8 cellular contexts compared by ENCODE assay signal in genomic region chr2:85813978-85814801, GRCh38.
A peak's percentile ranks its signal among the peaks of the same experiment; 100 is the strongest.
DNase-seq lines count a peak whose midpoint lies in the region; ATAC-seq, FAIRE-seq and TF ChIP-seq lines count a peak whose summit lies in the region.

No MANE protein-coding gene starts in this region.

- no peak overlapping the region for H3K56ac ChIP-seq in H1 (replicated peaks; ENCODE audit: insufficient read length, low read depth, low read length)

- H2BK5ac ChIP-seq in H1 (ENCODE audit: low read depth, low read length), result no peak overlapping the region
- no peak overlapping the region for H2BK5ac ChIP-seq in mesenchymal stem cell (ENCODE audit: low read depth, low read length, poor library complexity, severe bottlenecking)

- TF ChIP-seq EP300 in H1 (IDR thresholded peaks at IDR 0.05; ENCODE audit: borderline replicate concordance in 1 of 2, low read depth in 2 of 2, low read length in 2 of 2), result no peak

- no peaks in the 10 kb centered on the region for H3K79me2 ChIP-seq in H1 (ENCODE audit: control insufficient read depth in 1 of 2, insufficient read depth in 2 of 2, low read length in 2 of 2)

- H3K9me3 ChIP-seq in NT2/D1 (ENCODE audit: insufficient read depth, low read length), result no peaks in the 10 kb centered on the region
- no peaks in the 10 kb centered on the region for H3K9me3 ChIP-seq in H1 (ENCODE audit: insufficient read depth in 2 of 2, low read depth in 1 of 2, low read length in 1 of 2)
- no peaks in the 10 kb centered on the region for H3K9me3 ChIP-seq in mesenchymal stem cell (ENCODE audit: control insufficient read depth, low read length)

- no peak overlapping the region for H2BK20ac ChIP-seq in H1 (ENCODE audit: low read length)

- H3K23me2 ChIP-seq in H1 (ENCODE audit: low read depth, low read length), result no peaks in the 10 kb centered on the region

- no peak overlapping the region for H3K4ac ChIP-seq in H1 (replicated peaks; ENCODE audit: insufficient read length, low read depth, low read length)
- no peak overlapping the region for H3K4ac ChIP-seq in mesenchymal stem cell (ENCODE audit: low read depth in 1 of 2, low read length in 2 of 2)

- FAIRE-seq in HTR-8/SVneo (lab: Jason Lieb, UNC) (peak; percentile 98), H1 (lab: Jason Lieb, UNC) (no peak)

- H2AK5ac ChIP-seq in H1 (ENCODE audit: low read depth, low read length), result no peak overlapping the region
- H2AK5ac ChIP-seq in mesenchymal stem cell (ENCODE audit: low read length, severe bottlenecking), result no peak overlapping the region

- H4K20me1 ChIP-seq in H1 (replicated peaks in 1 of 2; ENCODE audit: control insufficient read depth in 1 of 2, insufficient read depth in 2 of 2, low read length in 2 of 2), result no peaks in the 10 kb centered on the region

- H2BK120ac ChIP-seq in H1 (replicated peaks; ENCODE audit: low read depth, low read length) (no peak overlapping the region), mesenchymal stem cell (ENCODE audit: low read depth, low read length) (no peak overlapping the region)

- H3K9ac ChIP-seq in NT2/D1 (ENCODE audit: insufficient read length, low read depth) (no peak overlapping the region), H1 (replicated peaks in 1 of 4; ENCODE audit: extremely low read depth in 1 of 4, low read depth in 3 of 4, low read length in 3 of 4) (no peak overlapping the region), mesenchymal stem cell (ENCODE audit: low read length) (no peak overlapping the region)

- H2AFZ ChIP-seq in H1 (ENCODE audit: low read length) (peak overlapping the region; percentile 47; the same call in 1 of the 2 replicates), mesenchymal stem cell (ENCODE audit: low read depth, low read length) (no peak overlapping the region)

- DNase-seq in ELR (ENCODE audit: low read depth), result peak; percentile 88
- peak; percentile 94 for DNase-seq in HTR-8/SVneo (ENCODE audit: insufficient read length, low spot score)
- DNase-seq in NT2/D1 (ENCODE audit: low read depth, low spot score), result peak; percentile 84
- DNase-seq in activated CD8-positive, alpha-beta memory T cell treated with anti-CD3 and anti-CD28 coated beads for 48 hours (ENCODE audit: low read depth in 2 of 3, low spot score in 2 of 3), result peak; percentile 57 to 85 (median 81)
- DNase-seq in H1 (ENCODE audit: low read depth in 1 of 2, low spot score in 2 of 2), result peak; percentile 81 to 97
- DNase-seq in mesenchymal stem cell, result peak; percentile 80
- DNase-seq in stimulated activated CD8-positive, alpha-beta memory T cell treated with anti-CD3 and anti-CD28 coated beads, Interleukin-15, amount 100 ng/mL, for 4 hours (ENCODE audit: low read depth in 2 of 2), result peak; percentile 44 to 55

- H3K79me1 ChIP-seq in H1 (ENCODE audit: low read depth, low read length) (no peaks in the 10 kb centered on the region), mesenchymal stem cell (replicated peaks; ENCODE audit: low read length, poor library complexity, severe bottlenecking) (no peaks in the 10 kb centered on the region)

- no peak overlapping the region for H4K8ac ChIP-seq in H1 (ENCODE audit: extremely low read depth, insufficient read depth, low read length)
- no peak overlapping the region for H4K8ac ChIP-seq in mesenchymal stem cell (ENCODE audit: low read length)

- no peak for TF ChIP-seq POLR2A in H1 (IDR thresholded peaks at IDR 0.05; ENCODE audit: control extremely low read depth in 1 of 2, low read depth in 2 of 2, low read length in 2 of 2)

- POLR2A ChIA-PET in H1 (lab: Charles Lee; ENCODE audit: partially characterized antibody), result interaction anchor here (1.1 to 1.7 kb wide), 2 partner anchors 61 to 63 kb away, joined by 3 read pairs; partner anchors contain the start of gene ATOH8

- 41% methylated on average over 13 of the region's 13 CpGs; no CpG with 5 or more reads in 1 of the 2 experiments for WGBS in H1 (ENCODE audit: extremely low coverage in 1 of 2, insufficient coverage in 1 of 2, insufficient read length in 1 of 2, insufficient replicate concordance in 2 of 2, low coverage in 1 of 2, low lambda C conversion rate in 2 of 2, missing lambda C conversion rate in 1 of 2), 2 experiments
- WGBS in mesenchymal stem cell, result 37% methylated on average over 13 of the region's 13 CpGs

- no peak overlapping the region for H3K4me2 ChIP-seq in H1 (ENCODE audit: insufficient read depth in 1 of 2, low read depth in 2 of 2, low read length in 2 of 2)
- H3K4me2 ChIP-seq in mesenchymal stem cell (ENCODE audit: low read length, poor library complexity, severe bottlenecking), result no peak overlapping the region

- H3K36me3 ChIP-seq in NT2/D1 (ENCODE audit: insufficient read depth, insufficient read length, low read length), result no peaks in the 10 kb centered on the region
- H3K36me3 ChIP-seq in H1 (ENCODE audit: control insufficient read depth in 2 of 4, insufficient read depth in 4 of 4, low read length in 3 of 4), result no peaks in the 10 kb centered on the region
- no peaks in the 10 kb centered on the region for H3K36me3 ChIP-seq in mesenchymal stem cell (ENCODE audit: control insufficient read depth in 1 of 2, insufficient read depth in 2 of 2, low read depth in 1 of 2, low read length in 2 of 2)

- TF ChIP-seq RAD21 in H1 (IDR thresholded peaks at IDR 0.05 in 1 of 2, conservative IDR thresholded peaks at IDR 0.05 in 1 of 2; ENCODE audit: low read depth in 2 of 2, low read length in 2 of 2), result peak; percentile 97 to 98

- H3K14ac ChIP-seq in H1 (ENCODE audit: insufficient read length) (no peak overlapping the region), mesenchymal stem cell (ENCODE audit: low read length in 2 of 2) (no peak overlapping the region)

- H3K18ac ChIP-seq in H1 (ENCODE audit: extremely low read depth, low read length) (no peak overlapping the region), mesenchymal stem cell (ENCODE audit: low read depth in 1 of 2, low read length in 2 of 2) (no peak overlapping the region)

- H3K4me3 ChIP-seq in NT2/D1 (ENCODE audit: insufficient read length, low read depth), result no peak overlapping the region
- H3K4me3 ChIP-seq in H1 (ENCODE audit: extremely low read depth in 1 of 4, insufficient read depth in 2 of 4, low read depth in 3 of 4, low read length in 4 of 4), result no peak overlapping the region
- no peak overlapping the region for H3K4me3 ChIP-seq in mesenchymal stem cell (ENCODE audit: insufficient read depth in 1 of 2, low read depth in 1 of 2, low read length in 2 of 2)

- H3K4me1 ChIP-seq in NT2/D1 (ENCODE audit: insufficient read depth, insufficient read length) (no peaks in the 10 kb centered on the region), H1 (replicated peaks in 1 of 4; ENCODE audit: control insufficient read depth in 3 of 4, insufficient read depth in 4 of 4, low read length in 3 of 4) (no peaks in the 10 kb centered on the region; a peak in 4 of 7 replicates), mesenchymal stem cell (ENCODE audit: control insufficient read depth, insufficient read depth, low read depth, low read length) (no peaks in the 10 kb centered on the region)

- H4K91ac ChIP-seq in H1 (replicated peaks; ENCODE audit: insufficient read length, low read length) (no peak overlapping the region), mesenchymal stem cell (ENCODE audit: low read length) (no peak overlapping the region)

- no peak overlapping the region for H2BK15ac ChIP-seq in H1 (ENCODE audit: low read length)
- no peak overlapping the region for H2BK15ac ChIP-seq in mesenchymal stem cell (ENCODE audit: low read depth, poor library complexity, severe bottlenecking)

- no peak overlapping the region for H3K23ac ChIP-seq in H1 (ENCODE audit: insufficient read length)
- no peak overlapping the region for H3K23ac ChIP-seq in mesenchymal stem cell (ENCODE audit: low read length in 2 of 2)

- H4K5ac ChIP-seq in H1 (ENCODE audit: insufficient read length, low read depth, low read length), result no peak overlapping the region

- H3K27ac ChIP-seq in H1 (ENCODE audit: low read depth, low read length), result no peak overlapping the region
- H3K27ac ChIP-seq in mesenchymal stem cell (ENCODE audit: low read length, poor library complexity, severe bottlenecking), result no peak overlapping the region

- ATAC-seq in GM18861 (IDR thresholded peaks at IDR 0.05; ENCODE audit: unreplicated experiment), result no peak

- TF ChIP-seq CTCF in H1 (IDR thresholded peaks at IDR 0.05; ENCODE audit: control extremely low read depth in 1 of 3, insufficient read depth in 1 of 3, low read depth in 1 of 3, low read length in 3 of 3), result peak; percentile 95 to 99 (median 99)

- H2BK12ac ChIP-seq in H1 (ENCODE audit: low read depth, low read length) (no peak overlapping the region), mesenchymal stem cell (ENCODE audit: low read length in 2 of 2) (peak overlapping the region in 1 of 2 experiments; percentile 75)

- CTCF ChIA-PET in H1 (lab: Charles Lee; ENCODE audit: partially characterized antibody), result interaction anchor here (0.6 to 11.2 kb wide), 47 partner anchors 9 to 271 kb away, joined by 3 to 128 read pairs (median 6); partner anchors contain the start of genes ATOH8 and GNLY

- H3K27me3 ChIP-seq in NT2/D1 (ENCODE audit: insufficient read depth, insufficient read length) (no peaks in the 10 kb centered on the region), H1 (replicated peaks in 1 of 4; ENCODE audit: control insufficient read depth in 3 of 4, extremely low read depth in 1 of 4, insufficient read depth in 3 of 4, low read length in 3 of 4) (no peaks in the 10 kb centered on the region; a peak in 1 of 7 replicates), mesenchymal stem cell (ENCODE audit: control insufficient read depth in 1 of 2, insufficient read depth in 1 of 2, low read length in 2 of 2) (peaks cover 7 to 26% of the 10 kb centered on the region in 2 experiments)

TF ChIP-seq in H1, 55 proteins besides CTCF, POLR2A, EP300 and RAD21 (continues in another document):
- TF ChIP-seq NANOG (IDR thresholded peaks at IDR 0.05; ENCODE audit: insufficient read depth, low read depth, low read length, poor library complexity, severe bottlenecking), result no peak
- TF ChIP-seq CREB1 (IDR thresholded peaks at IDR 0.05), result peak; percentile 14; the same call in 1 of the 2 replicates
- no peak for TF ChIP-seq JUN (IDR thresholded peaks at IDR 0.05; ENCODE audit: low read depth, low read length)
- TF ChIP-seq SP1 (IDR thresholded peaks at IDR 0.05; ENCODE audit: low read depth, low read length), result no peak
- no peak for TF ChIP-seq ATF3 (IDR thresholded peaks at IDR 0.05; ENCODE audit: insufficient read depth, low read depth, low read length)
- no peak for TF ChIP-seq EGR1 (IDR thresholded peaks at IDR 0.05; ENCODE audit: borderline replicate concordance, low read depth, low read length)
- TF ChIP-seq HDAC2 (IDR thresholded peaks at IDR 0.05; ENCODE audit: borderline replicate concordance in 1 of 2, low read depth in 2 of 2, low read length in 2 of 2), result no peak
- TF ChIP-seq EZH2 (IDR thresholded peaks at IDR 0.05; ENCODE audit: low read depth, low read length, severe bottlenecking), result no peak
- TF ChIP-seq KDM5A (IDR thresholded peaks at IDR 0.05; ENCODE audit: low read length), result no peak
- TF ChIP-seq FOSL1 (IDR thresholded peaks at IDR 0.05; ENCODE audit: insufficient read depth, low read depth, low read length), result no peak
